8 cellular contexts compared by ENCODE assay signal in genomic region chr6:85676086-85676729, GRCh38. TPM values are rescaled to one million over a fixed set of nuclear protein-coding genes. Genes with fewer than 3 reads are reported as not detected.
A peak's percentile ranks its signal among the peaks of the same experiment; 100 is the strongest.
DNase-seq lines count a peak whose midpoint lies in the region; ATAC-seq, FAIRE-seq and TF ChIP-seq lines count a peak whose summit lies in the region.

No MANE protein-coding gene starts in this region.

- H3K27ac ChIP-seq in MM.1S (ENCODE audit: low read length) (peak overlapping the region; percentile 14; the same call in 1 of the 2 replicates), dorsolateral prefrontal cortex (peak overlapping the region in 38 of 59 donors; percentile 0 to 56 (median 20))

- H3K4me3 ChIP-seq in MM.1S (ENCODE audit: low read length) (peak overlapping the region; percentile 96), dorsolateral prefrontal cortex (peak overlapping the region; percentile 69 to 99 (median 90))

- in situ Hi-C loops in GM13977 (cut with MboI; ENCODE audit: low pct_unique_long_range_greater_than_20kb, low sequenced_read_pairs, unreplicated experiment) = no loop called here

- peaks cover 46% of the 10 kb centered on the region for H3K36me3 Mint-ChIP-seq in nephron (ENCODE audit: low read depth)

- H3K9me3 Mint-ChIP-seq in nephron = no peaks in the 10 kb centered on the region

- H3K4me1 Mint-ChIP-seq in nephron = peaks cover 39% of the 10 kb centered on the region

- H3F3A ChIP-seq in MM.1S (ENCODE audit: insufficient read depth, low read length) = peaks cover 85% of the 10 kb centered on the region

- H3K9me2 ChIP-seq in MM.1S (replicated peaks; ENCODE audit: insufficient read depth, low read length) = no peaks in the 10 kb centered on the region

- intact Hi-C loops in dorsolateral prefrontal cortex (cut with DNase I) = loop anchor here (5.0 kb wide), 3 partner anchors 84 to 319 kb away; partner anchors contain the start of gene SNX14 (in 1 of the 2)

- H3K9me3 ChIP-seq in MM.1S (replicated peaks; ENCODE audit: insufficient read depth, low read length) = no peaks in the 10 kb centered on the region

- H3K4me2 ChIP-seq in MM.1S (ENCODE audit: low read depth, low read length) = peak overlapping the region; percentile 71

- H3K4me1 ChIP-seq in MM.1S (ENCODE audit: low read length) = peaks cover 14% of the 10 kb centered on the region

- DNase-seq in CMK (ENCODE audit: low read depth) (peak; percentile 44), MM.1S (no peak), dorsolateral prefrontal cortex (no peak), GM13977 (ENCODE audit: low spot score) (no peak), retina (no peak), urothelium cell line (ENCODE audit: low spot score) (no peak)

- H3K79me2 ChIP-seq in MM.1S (ENCODE audit: low read length) = peaks cover 61% of the 10 kb centered on the region

- H3K9ac ChIP-seq in MM.1S (ENCODE audit: low read length) = peak overlapping the region; percentile 94; the same call in 1 of the 2 replicates

- H3K36me3 ChIP-seq in MM.1S (replicated peaks; ENCODE audit: insufficient read depth, low read length) = peaks cover 12% of the 10 kb centered on the region; the same call in 1 of the 2 replicates

- H3K27me3 ChIP-seq in MM.1S (replicated peaks; ENCODE audit: insufficient read depth, low read length) (no peaks in the 10 kb centered on the region), dorsolateral prefrontal cortex (no peaks in the 10 kb centered on the region)

- peak overlapping the region; percentile 12 to 94 (median 48) for H3K27ac Mint-ChIP-seq in nephron

- no peak for ATAC-seq in HG02759 (IDR thresholded peaks at IDR 0.05; ENCODE audit: unreplicated experiment)

- H3K27me3 Mint-ChIP-seq in nephron (ENCODE audit: low read depth) = no peaks in the 10 kb centered on the region

- TF ChIP-seq CTCF in MM.1S (IDR thresholded peaks at IDR 0.05; ENCODE audit: low read length) (no peak), dorsolateral prefrontal cortex (IDR thresholded peaks at IDR 0.05 in 54 of 56, conservative IDR thresholded peaks at IDR 0.05 in 2 of 56; ENCODE audit: low read depth in 1 of 56, partially characterized antibody in 56 of 56) (no peak), nephron (IDR thresholded peaks at IDR 0.05; ENCODE audit: unreplicated experiment in 3 of 3) (no peak), GM13977 (IDR thresholded peaks at IDR 0.05; ENCODE audit: extremely low read depth, insufficient read depth, missing control alignments) (no peak)

- peaks cover 20% of the 10 kb centered on the region for H4K20me1 ChIP-seq in MM.1S (ENCODE audit: insufficient read depth, low read length)

- H2AFZ ChIP-seq in MM.1S (ENCODE audit: low read length) = no peak overlapping the region

- no peak for FAIRE-seq in urothelium cell line (lab: Jason Lieb, UNC)

- peak overlapping the region; percentile 94 to 100 (median 97) for H3K4me3 Mint-ChIP-seq in nephron

RNA-seq across cellular contexts. Expression of gene SYNCRIP, which starts 33.5 kb away (rescaled TPM):
- 10 to 100 TPM; 36.9 to 66.3 (median 53.8) TPM for total RNA-seq in dorsolateral prefrontal cortex
